ENCODE assay signal across 8 cellular contexts in the genomic region with DNA sequence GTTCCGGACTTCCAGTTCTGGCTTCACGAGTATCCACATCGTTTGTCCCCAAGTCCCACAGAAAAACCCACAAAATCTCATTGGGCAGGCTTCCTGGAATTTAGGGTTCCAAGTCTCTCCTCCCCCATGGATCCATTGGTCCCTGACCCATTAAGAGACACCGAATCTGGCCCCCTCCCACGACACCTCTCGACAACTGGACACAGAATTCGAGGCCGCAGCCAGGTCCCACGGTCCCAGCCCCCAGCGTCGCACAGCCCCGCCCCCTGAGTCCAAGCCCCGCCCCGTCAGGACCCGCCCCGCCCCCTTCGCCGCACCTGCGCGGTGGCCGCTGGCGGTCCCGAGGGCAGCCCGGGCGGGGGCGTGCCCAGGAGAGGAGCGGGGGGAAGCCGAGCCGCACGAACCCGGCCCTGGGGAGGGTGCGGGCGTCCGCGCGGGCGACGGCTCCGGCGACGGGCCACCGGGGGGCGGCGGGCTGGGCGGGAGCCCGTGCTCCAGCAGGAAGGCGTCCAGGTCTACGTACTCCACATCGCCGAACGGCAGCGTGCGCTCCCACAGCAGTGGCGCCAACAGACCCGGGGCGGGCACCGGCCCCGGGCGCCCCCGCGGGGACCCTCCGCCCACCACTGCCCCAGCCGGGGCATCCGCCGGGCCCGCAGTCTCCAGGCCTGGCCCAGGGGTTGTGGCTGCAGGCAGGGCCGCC. TPM values are rescaled to one million over a fixed set of nuclear protein-coding genes. Genes with fewer than 3 reads are reported as not detected.
DNase-seq lines count a peak whose midpoint lies in the region; ATAC-seq and TF ChIP-seq lines count a peak whose summit lies in the region.

No MANE protein-coding gene starts in this region.

- DNase-seq in H7 (peak; percentile 98), germinal center (ENCODE audit: low spot score) (peak; percentile 87), omental fat pad (ENCODE audit: low spot score) (no peak), transverse colon (peak; percentile 82)
- peak; percentile 63 for DNase-seq in activated effector memory CD4-positive, alpha-beta T cell treated with Interleukin-2 at 50 U/mL for 16 hours

- TF ChIP-seq POLR2A in transverse colon (IDR thresholded peaks at IDR 0.05), result no peak

- TF ChIP-seq CTCF in omental fat pad (IDR thresholded peaks at IDR 0.05) (no peak), transverse colon (IDR thresholded peaks at IDR 0.05) (no peak)

- intact Hi-C loops in transverse colon (cut with DNase I; ENCODE audit: low total_unique reads), result no loop called here

- ATAC-seq in omental fat pad (ENCODE audit: low FRiP score), result peak; percentile 3
- no peak for ATAC-seq in HG02571 (IDR thresholded peaks at IDR 0.05; ENCODE audit: unreplicated experiment)

- H3K27ac ChIP-seq in BLaER1 (peak overlapping the region; percentile 94), transverse colon (peak overlapping the region; percentile 94 to 98 (median 97))

- H3K36me3 ChIP-seq in BLaER1 (peaks cover 30% of the 10 kb centered on the region), H7 (replicated peaks; ENCODE audit: control insufficient read depth, insufficient read depth, low read length) (peaks cover 2% of the 10 kb centered on the region), transverse colon (no peaks in the 10 kb centered on the region)

- WGBS in transverse colon (ENCODE audit: low coverage in 1 of 2), 2 donors, result 2% methylated on average over 24 of the region's 67 CpGs; no CpG with 5 or more reads in 1 of the 2 donors

- TF ChIP-seq EP300 in transverse colon (IDR thresholded peaks at IDR 0.05; ENCODE audit: low read depth), result no peak

- H3K9me3 ChIP-seq in BLaER1 (no peaks in the 10 kb centered on the region), transverse colon (no peaks in the 10 kb centered on the region)

- H3K4me1 ChIP-seq in BLaER1 (peaks cover 61% of the 10 kb centered on the region), transverse colon (peaks cover 34 to 70% (median 56%) of the 10 kb centered on the region in 4 donors)

- H3K4me3 ChIP-seq in BLaER1 (peak overlapping the region; percentile 89), H7 (ENCODE audit: insufficient read depth, low read depth, low read length) (peak overlapping the region; percentile 67), transverse colon (peak overlapping the region; percentile 70 to 85 (median 80))

- H4K20me1 ChIP-seq in BLaER1, result peaks cover 21% of the 10 kb centered on the region

- peak overlapping the region; percentile 88 for H3K9ac ChIP-seq in BLaER1

- H3K27me3 ChIP-seq in BLaER1 (no peaks in the 10 kb centered on the region), H7 (ENCODE audit: control insufficient read depth, insufficient read depth, low read length) (peaks cover 26% of the 10 kb centered on the region), transverse colon (no peaks in the 10 kb centered on the region)

- in situ Hi-C loops in transverse colon (cut with MboI; ENCODE audit: low pct_ligation_motif_present in 1 of 4, low pct_unique_long_range_greater_than_20kb in 1 of 4, low sequenced_read_pairs in 3 of 4), result no loop called here

- H3K4me2 ChIP-seq in BLaER1, result peak overlapping the region; percentile 100

TF ChIP-seq in PFSK-1, 5 proteins besides CTCF, POLR2A, EP300 and RAD21:
- TF ChIP-seq, protein P1, sequence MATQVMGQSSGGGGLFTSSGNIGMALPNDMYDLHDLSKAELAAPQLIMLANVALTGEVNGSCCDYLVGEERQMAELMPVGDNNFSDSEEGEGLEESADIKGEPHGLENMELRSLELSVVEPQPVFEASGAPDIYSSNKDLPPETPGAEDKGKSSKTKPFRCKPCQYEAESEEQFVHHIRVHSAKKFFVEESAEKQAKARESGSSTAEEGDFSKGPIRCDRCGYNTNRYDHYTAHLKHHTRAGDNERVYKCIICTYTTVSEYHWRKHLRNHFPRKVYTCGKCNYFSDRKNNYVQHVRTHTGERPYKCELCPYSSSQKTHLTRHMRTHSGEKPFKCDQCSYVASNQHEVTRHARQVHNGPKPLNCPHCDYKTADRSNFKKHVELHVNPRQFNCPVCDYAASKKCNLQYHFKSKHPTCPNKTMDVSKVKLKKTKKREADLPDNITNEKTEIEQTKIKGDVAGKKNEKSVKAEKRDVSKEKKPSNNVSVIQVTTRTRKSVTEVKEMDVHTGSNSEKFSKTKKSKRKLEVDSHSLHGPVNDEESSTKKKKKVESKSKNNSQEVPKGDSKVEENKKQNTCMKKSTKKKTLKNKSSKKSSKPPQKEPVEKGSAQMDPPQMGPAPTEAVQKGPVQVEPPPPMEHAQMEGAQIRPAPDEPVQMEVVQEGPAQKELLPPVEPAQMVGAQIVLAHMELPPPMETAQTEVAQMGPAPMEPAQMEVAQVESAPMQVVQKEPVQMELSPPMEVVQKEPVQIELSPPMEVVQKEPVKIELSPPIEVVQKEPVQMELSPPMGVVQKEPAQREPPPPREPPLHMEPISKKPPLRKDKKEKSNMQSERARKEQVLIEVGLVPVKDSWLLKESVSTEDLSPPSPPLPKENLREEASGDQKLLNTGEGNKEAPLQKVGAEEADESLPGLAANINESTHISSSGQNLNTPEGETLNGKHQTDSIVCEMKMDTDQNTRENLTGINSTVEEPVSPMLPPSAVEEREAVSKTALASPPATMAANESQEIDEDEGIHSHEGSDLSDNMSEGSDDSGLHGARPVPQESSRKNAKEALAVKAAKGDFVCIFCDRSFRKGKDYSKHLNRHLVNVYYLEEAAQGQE (IDR thresholded peaks at IDR 0.05; ENCODE audit: insufficient read depth in 1 of 2, low read depth in 2 of 2, low read length in 2 of 2), result no peak
- TF ChIP-seq POLR2AphosphoS5 (IDR thresholded peaks at IDR 0.05; ENCODE audit: low read depth, low read length), result peak; percentile 22; the same call in 1 of the 2 replicates
TF ChIP-seq in PFSK-1: peak in this region for 1.

RNA-seq across cellular contexts. Expression of a gene that starts 1.8 kb away (rescaled TPM):
- 11.2 and 18.2 TPM in 2 replicates for total RNA-seq in H7 (2014; rRNA removed; shearing (Covaris generic))
- 15.2 TPM for polyA plus RNA-seq in PFSK-1 (2012; ENCODE audit: insufficient read length, low read depth)
- total RNA-seq in omental fat pad (10 to 100 TPM in 1 of 4 donors, 1 to 10 TPM in 3; 2.6 to 12.6 (median 5.2) TPM), transverse colon (10 to 100 TPM in 3 of 4 donors, 1 to 10 TPM in 1; 8.7 to 13.8 (median 11.6) TPM)

RNA-seq across cellular contexts. Expression of a gene that starts 10.6 kb away (rescaled TPM):
- 10.8 and 24.0 TPM in 2 replicates for total RNA-seq in H7 (2014; rRNA removed; shearing (Covaris generic))
- polyA plus RNA-seq in PFSK-1 (2012; ENCODE audit: insufficient read length, low read depth), result 35.9 TPM
- total RNA-seq in omental fat pad (10 to 100 TPM in 1 of 4 donors, 1 to 10 TPM in 3; 1.9 to 12.7 (median 5.7) TPM), transverse colon (1 to 10 TPM in 2 of 4 donors, not detected in 2; 1.4 to 2.5 TPM)

RNA-seq across cellular contexts. Expression of a gene that starts 16.1 kb away (rescaled TPM):
- total RNA-seq in H7 (2014; rRNA removed; shearing (Covaris generic)), result 10.9 and 26.4 TPM in 2 replicates
- 34.1 TPM for polyA plus RNA-seq in PFSK-1 (2012; ENCODE audit: insufficient read length, low read depth)
- total RNA-seq in omental fat pad, result 10 to 100 TPM in 2 of 4 donors, 1 to 10 TPM in 2; 6.0 to 16.2 (median 9.5) TPM
- total RNA-seq in transverse colon, result 100 to 1,000 TPM in 1 of 4 donors, 10 to 100 TPM in 3; 41.8 to 185 (median 68.7) TPM

RNA-seq across cellular contexts. Expression of a gene that starts 16.4 kb away (rescaled TPM):
- 3,978 and 5,156 TPM in 2 replicates for total RNA-seq in H7 (2014; rRNA removed; shearing (Covaris generic))
- polyA plus RNA-seq in PFSK-1 (2012; ENCODE audit: insufficient read length, low read depth), result 3,530 TPM
- 1,000 to 10,000 TPM; 1,539 to 2,303 (median 1,904) TPM for total RNA-seq in omental fat pad
- 1,000 to 10,000 TPM; 1,394 to 2,260 (median 1,686) TPM for total RNA-seq in transverse colon

RNA-seq across cellular contexts. Expression of a gene that starts 20.5 kb away (rescaled TPM):
- 3.8 and 4.0 TPM in 2 replicates for total RNA-seq in H7 (2014; rRNA removed; shearing (Covaris generic))
- polyA plus RNA-seq in PFSK-1 (2012; ENCODE audit: insufficient read length, low read depth), result not detected
- total RNA-seq in omental fat pad (1 to 10 TPM in 1 of 4 donors, under 1 TPM in 1, not detected in 2; 0.47 to 1.3 TPM), transverse colon (100 to 1,000 TPM in 3 of 4 donors, 10 to 100 TPM in 1; 97.0 to 746 (median 203) TPM)
